In the genomic region with DNA sequence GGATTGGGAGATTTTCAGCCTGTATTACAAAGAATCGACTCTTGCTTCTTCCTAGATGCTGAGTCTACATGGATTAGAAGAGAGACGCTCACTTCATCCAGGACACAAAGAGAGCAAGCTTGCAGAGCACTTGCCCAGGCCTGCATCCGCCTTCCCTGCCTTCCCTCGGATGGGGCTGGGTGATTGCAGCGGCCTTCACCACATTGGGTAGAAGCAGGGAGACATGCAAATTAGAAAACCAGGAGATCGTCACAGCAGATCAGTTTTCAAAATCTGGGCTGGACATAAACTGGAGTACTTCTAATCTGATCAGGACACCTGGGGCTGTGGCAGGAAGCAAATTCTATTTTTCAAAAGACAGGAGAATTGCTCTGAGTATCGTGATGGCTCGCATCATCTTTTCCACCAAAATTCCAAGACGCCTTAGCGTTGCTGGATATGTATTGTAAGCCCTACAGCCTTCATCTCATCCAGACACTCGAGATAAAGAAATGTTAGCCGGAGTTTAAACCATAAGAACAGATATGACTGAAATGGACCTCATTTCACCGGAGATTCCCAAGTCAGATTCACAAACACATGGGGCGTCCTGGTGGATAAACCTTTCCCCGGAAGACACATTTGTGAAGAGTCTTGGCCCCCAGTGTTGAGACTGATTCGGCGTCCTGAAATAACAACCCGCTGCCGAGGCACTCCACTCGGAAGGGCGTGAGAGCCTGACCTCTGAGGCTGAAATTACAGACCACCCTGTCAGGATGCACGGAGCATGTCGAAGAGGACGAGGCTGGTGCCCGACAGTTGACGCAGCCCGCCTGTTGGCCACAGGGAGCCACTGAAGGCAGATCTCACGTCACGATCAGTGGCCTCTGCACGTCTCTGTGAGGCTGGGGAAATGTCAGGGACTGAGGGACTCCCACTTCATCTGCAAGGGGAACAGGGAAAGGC, we compare ENCODE assay signal across 11 cellular contexts.
DNase-seq lines count a peak whose midpoint lies in the region; ATAC-seq and TF ChIP-seq lines count a peak whose summit lies in the region.
"Had no signal": no experiment of that assay in that cellular context is flagged by ENCODE, and none has a peak within 500 bp of the region (broad histone marks: within the 10 kb centered on the region; RNA-seq: fewer than 3 reads in every experiment).

No MANE protein-coding gene starts in this region.

- H3K4me1 ChIP-seq in lung (ENCODE audit: control insufficient read depth in 2 of 2, insufficient read depth in 2 of 2, low read length in 2 of 2) (peaks cover 0 to 4% of the 10 kb centered on the region in 2 donors), ovary (ENCODE audit: insufficient read depth) (no peaks in the 10 kb centered on the region)

- H3K27ac ChIP-seq in 22Rv1 (peak overlapping the region; percentile 70), brain microvascular endothelial cell (peak overlapping the region; percentile 15), lung (ENCODE audit: low read depth in 1 of 2, low read length in 1 of 2) (peak overlapping the region in 1 of 2 donors; percentile 26), ovary (no peak overlapping the region)

- H3K36me3 ChIP-seq in brain microvascular endothelial cell (replicated peaks) (no peaks in the 10 kb centered on the region), lung (ENCODE audit: control insufficient read depth in 2 of 2, insufficient read depth in 2 of 2, low read length in 2 of 2) (no peaks in the 10 kb centered on the region), ovary (no peaks in the 10 kb centered on the region)

- no peak for TF ChIP-seq CTCF in 22Rv1 (IDR thresholded peaks at IDR 0.05)
- no peak for TF ChIP-seq CTCF in brain microvascular endothelial cell (IDR thresholded peaks at IDR 0.05; ENCODE audit: low read depth, low read length, missing control alignments)
- TF ChIP-seq CTCF in lung (IDR thresholded peaks at IDR 0.05; ENCODE audit: control extremely low read depth, extremely low read depth) = no peak
- no peak for TF ChIP-seq CTCF in ovary (IDR thresholded peaks at IDR 0.05)
- TF ChIP-seq CTCF in GM20000 (IDR thresholded peaks at IDR 0.05; ENCODE audit: extremely low read depth, missing control alignments) = no peak

- TF ChIP-seq EP300 in ovary (IDR thresholded peaks at IDR 0.05) = no peak

- 63 to 68% methylated on average over 30 of the region's 30 CpGs for WGBS in lung, 2 donors
- 86 to 91% (median 90%) methylated on average over 30 of the region's 30 CpGs for WGBS in ovary, 3 donors

- in situ Hi-C loops in brain microvascular endothelial cell (cut with HindIII; ENCODE audit: low pct_ligation_motif_present, low sequenced_read_pairs) = no loop called here

- H3K4me3 ChIP-seq in brain microvascular endothelial cell (ENCODE audit: low read depth, low read length) (no peak overlapping the region), lung (no peak overlapping the region), ovary (no peak overlapping the region)

- intact Hi-C loops in ovary (cut with DNase I) = loop anchor here in 1 of 4 donors (5.0 kb wide), 1 partner anchor 49 kb away; no protein-coding TSS in a partner anchor

- no peaks in the 10 kb centered on the region for H3K27me3 ChIP-seq in brain microvascular endothelial cell (replicated peaks)
- H3K27me3 ChIP-seq in lung (ENCODE audit: control insufficient read depth, insufficient read depth) = no peaks in the 10 kb centered on the region
- H3K27me3 ChIP-seq in ovary = no peaks in the 10 kb centered on the region

- DNase-seq in NCI-H1436 treated with DMSO at 0.1 percent for 48 hours (lab: John Stamatoyannopoulos, UW) (peak; percentile 88), brain microvascular endothelial cell (peak; percentile 78), lung (ENCODE audit: low spot score) (peak; percentile 63), ovary (no peak), GM20000 (ENCODE audit: low spot score) (no peak)
- DNase-seq: KG1, naive B cell, SW 1271 had no signal

- TF ChIP-seq POLR2A in ovary (IDR thresholded peaks at IDR 0.05) = no peak

- no peaks in the 10 kb centered on the region for H3K9me3 ChIP-seq in lung (ENCODE audit: control insufficient read depth in 2 of 2, insufficient read depth in 1 of 2, low read length in 1 of 2)
- H3K9me3 ChIP-seq in ovary = no peaks in the 10 kb centered on the region

- ATAC-seq in lung (ENCODE audit: insufficient read depth, low FRiP score) = peak; percentile 67
- no peak for ATAC-seq in HG03039 (IDR thresholded peaks at IDR 0.05; ENCODE audit: unreplicated experiment)
- no peak for ATAC-seq in HG02852 (IDR thresholded peaks at IDR 0.05; ENCODE audit: unreplicated experiment)

Comparison
In these comparisons a context has a peak if more than half of its experiments do, and no peak if none do; other contexts are left out.
1. H3K27ac ChIP-seq: peak in 22Rv1 (single experiment) and brain microvascular endothelial cell (single experiment); none in ovary (0 of 2).
2. DNase-seq: peak in NCI-H1436 treated with DMSO at 0.1 percent for 48 hours (single experiment), brain microvascular endothelial cell (single experiment) and lung (single experiment); none in ovary (0 of 5) and GM20000 (single experiment).